Comparison of ENCODE assay signal across 7 cellular contexts in genomic region chr16:67349172-67349571, GRCh38. TPM values are rescaled to one million over a fixed set of nuclear protein-coding genes. Genes with fewer than 3 reads are reported as not detected.
DNase-seq lines count a peak whose midpoint lies in the region; ATAC-seq and TF ChIP-seq lines count a peak whose summit lies in the region.

No MANE protein-coding gene starts in this region.

- no peak overlapping the region for H3K4me3 Mint-ChIP-seq in brain

- peaks cover 5% of the 10 kb centered on the region for H3K4me1 Mint-ChIP-seq in brain

- peaks cover 18% of the 10 kb centered on the region for H3K27me3 Mint-ChIP-seq in brain

- peak; percentile 31 for TF ChIP-seq CTCF in GM10248 (IDR thresholded peaks at IDR 0.05; ENCODE audit: control extremely low read depth, extremely low read depth, low read depth, missing control alignments)
- TF ChIP-seq CTCF in brain (conservative IDR thresholded peaks at IDR 0.05), result peak; percentile 28 to 38

- CTCF ChIA-PET in GM10248 (lab: Yijun Ruan, JAX), result interaction anchor here (0.9 to 1.6 kb wide), 3 partner anchors 10 kb away, joined by 4 to 5 read pairs (median 4); no protein-coding TSS in a partner anchor

- no peak for ATAC-seq in GM19023 (IDR thresholded peaks at IDR 0.05; ENCODE audit: unreplicated experiment)

- no peak overlapping the region for H3K27ac Mint-ChIP-seq in brain

- DNase-seq in GM10248 (ENCODE audit: extremely low spot score), result no peak
- peak; percentile 32 for DNase-seq in NCI-H1105 (lab: John Stamatoyannopoulos, UW)
- DNase-seq in pons (ENCODE audit: low spot score), result peak; percentile 39
- no peak for DNase-seq in anterior cingulate cortex (lab: John Stamatoyannopoulos, UW)
- no peak for DNase-seq in C1 segment of cervical spinal cord (lab: John Stamatoyannopoulos, UW)

- no peaks in the 10 kb centered on the region for H3K9me3 Mint-ChIP-seq in brain

- no peaks in the 10 kb centered on the region for H3K36me3 Mint-ChIP-seq in brain

- POLR2A ChIA-PET in GM10248 (lab: Yijun Ruan, JAX), result no interaction called here

RNA-seq across cellular contexts. Expression of gene LRRC36, which starts 22.6 kb away (rescaled TPM):
- polyA plus RNA-seq in brain (ENCODE audit: insufficient read depth, low read depth, low replicate concordance), result 5.2 TPM

RNA-seq across cellular contexts. Expression of gene KCTD19, which starts 22.6 kb away (rescaled TPM):
- polyA plus RNA-seq in brain (ENCODE audit: insufficient read depth, low read depth, low replicate concordance), result 3.5 TPM

RNA-seq across cellular contexts. Expression of gene TPPP3, which starts 44.1 kb away (rescaled TPM):
- 438 TPM for polyA plus RNA-seq in brain (ENCODE audit: insufficient read depth, low read depth, low replicate concordance)

Comparison
In these comparisons a context has a peak if more than half of its experiments do, and no peak if none do; other contexts are left out.
1. DNase-seq: peak in NCI-H1105 (single experiment) and pons (single experiment); none in GM10248 (single experiment), anterior cingulate cortex (0 of 58) and C1 segment of cervical spinal cord (0 of 14).